ENCODE assay signal across 13 cellular contexts in genomic region chr3:130052366-130052765, GRCh38. TPM values are rescaled to one million over a fixed set of nuclear protein-coding genes. Genes with fewer than 3 reads are reported as not detected.
"Had no signal": no experiment of that assay in that cellular context is flagged by ENCODE, and none has a peak within 500 bp of the region (broad histone marks: within the 10 kb centered on the region; RNA-seq: fewer than 3 reads in every experiment).

No MANE protein-coding gene starts in this region.

RNA-seq across cellular contexts. Expression of gene ALG1L2, which starts 29.3 kb away (rescaled TPM):
- total RNA-seq: heart right ventricle, hepatocyte, kidney epithelial cell, left ventricle myocardium inferior, lower leg skin, mononuclear cell, pulmonary artery endothelial cell, right atrium auricular region, stomach, testis, transverse colon had no signal
- polyA plus RNA-seq: heart right ventricle, lung, ovary, stomach had no signal
